ENCODE assay signal across 8 cellular contexts in the genomic region with DNA sequence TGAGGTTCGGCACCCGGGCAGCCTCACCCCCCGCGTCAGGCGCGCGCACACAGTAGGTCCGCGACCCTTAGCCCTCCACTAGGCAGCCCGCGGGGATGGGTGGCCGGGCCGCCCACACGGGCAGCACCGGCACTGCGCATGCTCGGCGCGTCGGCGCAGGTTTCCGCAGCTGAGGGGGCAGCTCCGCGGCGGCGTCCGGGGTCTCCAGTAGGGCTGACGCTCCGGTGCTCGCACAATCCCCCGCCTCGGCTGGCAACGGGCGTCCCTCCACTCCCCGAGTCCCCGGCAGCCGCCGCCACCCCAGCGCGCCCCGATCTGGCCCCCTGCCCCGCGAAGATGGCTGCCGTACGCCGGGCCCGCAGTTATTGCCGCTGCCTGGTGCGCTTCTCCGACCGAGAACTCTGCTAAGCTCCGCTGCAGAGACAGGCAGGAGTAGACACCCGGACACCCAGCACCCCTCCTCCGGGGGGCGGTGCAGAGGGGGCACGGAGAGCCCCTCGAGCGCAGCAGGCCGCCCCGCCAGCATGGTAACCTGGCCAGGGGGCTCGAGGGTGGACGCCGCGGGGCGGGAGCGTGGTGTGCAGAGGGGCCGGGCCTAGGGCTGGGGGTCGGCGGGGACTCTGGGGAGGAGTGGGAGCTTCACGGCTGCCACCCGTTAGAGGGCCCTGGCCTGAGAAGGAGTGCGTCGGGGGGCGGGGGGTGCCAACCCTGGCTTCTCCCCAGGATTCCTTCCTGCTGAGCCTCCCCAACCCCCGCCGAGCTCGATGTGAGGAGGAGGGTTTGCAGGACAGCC. TPM values are rescaled to one million over a fixed set of nuclear protein-coding genes. Genes with fewer than 3 reads are reported as not detected.
DNase-seq lines count a peak whose midpoint lies in the region; ATAC-seq and TF ChIP-seq lines count a peak whose summit lies in the region.

Gene FBXO9 (plus strand): TSS at position 139 of the 793 bp plus-strand sequence. CDS start 386 bp downstream, at position 525.

- peaks cover 5 to 34% (median 19%) of the 10 kb centered on the region in 4 donors for H3K4me1 ChIP-seq in liver (ENCODE audit: control insufficient read depth in 4 of 4, insufficient read depth in 4 of 4, low read length in 3 of 4)

- H3K4me3 ChIP-seq in liver (ENCODE audit: low read depth in 1 of 3, low read length in 3 of 3): peak within 1 kb of the TSS; percentile 73 to 98 (median 89)

- peak within 1 kb of the TSS; percentile 95 for H3K27ac ChIP-seq in cingulate gyrus (ENCODE audit: low read depth, low read length)
- H3K27ac ChIP-seq in liver (ENCODE audit: low read depth in 1 of 2, low read length in 2 of 2): peak within 1 kb of the TSS; percentile 93 to 94

- under 1% methylated on average over 77 of the region's 77 CpGs for WGBS in liver

- H3K9me3 ChIP-seq in liver (ENCODE audit: control insufficient read depth in 4 of 4, low read length in 3 of 4): no peaks in the 10 kb centered on the region

- TF ChIP-seq CTCF in liver (IDR thresholded peaks at IDR 0.05; ENCODE audit: low read depth, low read length, missing input control): no peak

- TF ChIP-seq RAD21 in liver (IDR thresholded peaks at IDR 0.05): no peak

- peak; percentile 33 for ATAC-seq in HG02623 (IDR thresholded peaks at IDR 0.05; ENCODE audit: unreplicated experiment)

- H3K36me3 ChIP-seq in liver (ENCODE audit: control insufficient read depth in 4 of 4, insufficient read depth in 3 of 4, low read depth in 1 of 4, low read length in 3 of 4): no peaks in the 10 kb centered on the region

- DNase-seq in NCI-H2029 (lab: John Stamatoyannopoulos, UW) (peak; percentile 35), NCI-H2029 treated with DMSO at 0.1 percent for 48 hours (lab: John Stamatoyannopoulos, UW) (no peak), NCI-H1436 (lab: John Stamatoyannopoulos, UW) (peak; percentile 59)
- DNase-seq in activated CD4-positive, CD25-positive, alpha-beta regulatory T cell treated with anti-CD3 and anti-CD28 coated beads, Interleukin-2, amount 50 U/mL, for 72 hours: peak; percentile 79
- peak; percentile 79 for DNase-seq in stimulated activated CD4-positive, alpha-beta T cell treated with anti-CD3 and anti-CD28 coated beads, Interleukin-4, amount 100 ng/mL, for 24 hours

- no peaks in the 10 kb centered on the region for H3K27me3 ChIP-seq in liver (ENCODE audit: control insufficient read depth in 4 of 4, insufficient read depth in 4 of 4, low read length in 3 of 4)

- peak within 1 kb of the TSS; percentile 87 to 92 for H3K9ac ChIP-seq in liver (ENCODE audit: low read depth in 1 of 2, low read length in 2 of 2)

TF ChIP-seq in liver, 16 proteins besides CTCF, POLR2A, EP300 and RAD21:
- peak; percentile 53 for TF ChIP-seq YY1 (IDR thresholded peaks at IDR 0.05)
- TF ChIP-seq RXRA (IDR thresholded peaks at IDR 0.05): no peak

RNA-seq across cellular contexts. Expression of gene FBXO9, which starts in this region (rescaled TPM):
- total RNA-seq in liver: 10 to 100 TPM; 49.9 to 79.1 TPM
- 10 to 100 TPM; 36.8 to 52.5 TPM for polyA plus RNA-seq in liver
